1 cellular context compared by ENCODE assay signal in the genomic region with DNA sequence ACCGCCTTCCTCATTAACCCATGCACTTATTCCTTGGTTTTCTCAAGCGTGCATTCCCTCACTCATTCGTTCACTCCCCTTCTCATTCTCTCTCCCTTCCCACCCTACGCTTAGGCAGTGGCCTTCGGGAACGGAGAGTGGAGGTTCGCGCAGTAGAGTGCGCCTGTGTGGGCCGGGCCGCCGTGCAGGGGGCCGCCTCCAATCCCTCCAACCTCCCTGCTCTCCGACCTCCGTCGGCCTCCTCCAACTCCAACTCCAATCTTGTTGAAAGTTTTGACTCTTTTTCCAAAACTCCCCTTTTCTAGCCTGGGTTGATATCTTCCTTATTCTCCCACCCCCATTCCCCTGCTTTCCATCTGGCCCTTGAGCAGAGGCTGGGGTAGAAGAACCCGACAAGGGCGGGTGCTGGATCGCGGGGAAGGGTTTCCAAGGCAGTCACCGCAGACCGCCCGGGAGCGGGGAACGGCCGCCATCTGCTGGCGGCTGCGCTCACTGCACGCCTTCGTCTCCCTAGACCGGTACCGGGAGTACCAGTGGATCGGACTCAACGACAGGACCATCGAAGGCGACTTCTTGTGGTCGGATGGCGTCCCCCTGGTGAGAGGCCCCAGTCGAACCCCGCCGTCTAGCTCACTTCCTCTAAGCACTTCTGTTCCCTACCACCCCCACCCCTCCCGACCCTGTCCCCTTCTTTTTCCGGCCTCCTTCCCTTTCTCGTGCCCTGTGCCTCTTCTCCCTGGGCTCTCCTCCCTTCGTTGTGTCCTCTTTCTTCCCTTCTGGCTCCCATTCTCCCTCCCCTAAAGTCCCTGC.
TF ChIP-seq lines count a peak whose summit lies in the region.

No MANE protein-coding gene starts in this region.

TF ChIP-seq in IMR-90, 13 proteins besides CTCF, POLR2A, EP300 and RAD21:
- TF ChIP-seq RFX5 (IDR thresholded peaks at IDR 0.05; ENCODE audit: low read depth, low read length) (no peak), SMC3 (IDR thresholded peaks at IDR 0.05; ENCODE audit: low read depth, low read length) (peak; percentile 80)
